Comparison of ENCODE assay signal across 8 cellular contexts in the genomic region with DNA sequence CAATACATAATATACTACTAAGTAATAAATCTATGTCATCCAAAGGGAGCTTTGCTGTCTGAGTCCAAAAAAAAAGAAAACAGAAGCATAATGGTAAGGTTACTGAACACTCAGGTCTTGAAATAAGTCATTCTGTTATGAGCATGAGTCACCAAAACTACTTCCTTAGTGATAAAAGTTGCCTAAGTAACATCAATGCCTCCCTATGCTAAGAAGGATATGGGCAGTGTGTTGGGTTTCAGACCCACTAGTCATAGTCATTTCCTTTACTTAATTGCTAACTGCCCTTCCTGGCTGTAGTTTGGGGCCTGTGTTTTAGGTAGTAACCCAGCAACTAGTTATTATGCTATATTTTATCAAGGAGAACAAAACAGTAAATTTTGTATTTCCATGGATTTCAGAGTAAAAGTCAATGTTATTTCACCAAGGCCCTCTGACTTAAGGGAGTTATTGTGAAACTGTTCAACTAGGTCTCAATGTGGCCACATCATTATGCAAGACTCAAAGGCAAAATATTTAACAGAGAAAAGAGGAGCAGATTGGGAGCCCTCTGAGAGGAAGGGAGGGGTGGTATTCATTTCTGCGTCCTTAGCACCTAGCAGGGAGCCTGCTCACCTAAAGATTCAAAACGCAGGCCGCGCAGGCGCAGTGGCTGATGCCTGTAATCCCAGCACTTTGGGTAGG. TPM values are rescaled to one million over a fixed set of nuclear protein-coding genes. Genes with fewer than 3 reads are reported as not detected.
DNase-seq lines count a peak whose midpoint lies in the region; ATAC-seq, FAIRE-seq and TF ChIP-seq lines count a peak whose summit lies in the region.

No MANE protein-coding gene starts in this region.

- H3K9ac ChIP-seq in smooth muscle cell (ENCODE audit: low read depth): peak overlapping the region; percentile 89

- no peaks in the 10 kb centered on the region for H3K27me3 Mint-ChIP-seq in activated CD4-positive, alpha-beta memory T cell treated with anti-CD3 and anti-CD28 coated beads, Interleukin-2, amount 10 ng/mL, durations not matched to agents 7 days and 5 days

- H3K4me3 Mint-ChIP-seq in activated CD4-positive, alpha-beta memory T cell treated with anti-CD3 and anti-CD28 coated beads, Interleukin-2, amount 10 ng/mL, durations not matched to agents 7 days and 5 days: peak overlapping the region; percentile 36

- 61% methylated on average over 5 of the region's 5 CpGs for WGBS in smooth muscle cell (ENCODE audit: low lambda C conversion rate)

- peaks cover 62% of the 10 kb centered on the region for H3K4me1 Mint-ChIP-seq in activated CD4-positive, alpha-beta memory T cell treated with anti-CD3 and anti-CD28 coated beads, Interleukin-2, amount 10 ng/mL, durations not matched to agents 7 days and 5 days

- H3K27me3 ChIP-seq in smooth muscle cell (ENCODE audit: low read depth): no peaks in the 10 kb centered on the region

- no peaks in the 10 kb centered on the region for H3K9me3 ChIP-seq in smooth muscle cell (replicated peaks; ENCODE audit: low read depth)

- peaks cover 2% of the 10 kb centered on the region for H3K9me3 Mint-ChIP-seq in activated CD4-positive, alpha-beta memory T cell treated with anti-CD3 and anti-CD28 coated beads, Interleukin-2, amount 10 ng/mL, durations not matched to agents 7 days and 5 days

- H4K20me1 ChIP-seq in smooth muscle cell (ENCODE audit: low read depth): no peaks in the 10 kb centered on the region

- FAIRE-seq in G401.6 (lab: Jason Lieb, UNC): peak; percentile 98

- ATAC-seq in GM21423 (IDR thresholded peaks at IDR 0.05; ENCODE audit: unreplicated experiment) (peak; percentile 100), HG03575 (IDR thresholded peaks at IDR 0.05; ENCODE audit: extremely low read depth, insufficient number of reproducible peaks, low FRiP score, unreplicated experiment) (peak; percentile 100)

- peaks cover 52% of the 10 kb centered on the region for H3K36me3 Mint-ChIP-seq in activated CD4-positive, alpha-beta memory T cell treated with anti-CD3 and anti-CD28 coated beads, Interleukin-2, amount 10 ng/mL, durations not matched to agents 7 days and 5 days (ENCODE audit: low read depth)

- no peaks in the 10 kb centered on the region for H3K36me3 ChIP-seq in smooth muscle cell (ENCODE audit: low read depth)

- H3K4me2 ChIP-seq in smooth muscle cell: peak overlapping the region; percentile 75

- DNase-seq in activated CD4-positive, alpha-beta memory T cell treated with anti-CD3 and anti-CD28 coated beads, Interleukin-2, amount 10 ng/mL, durations not matched to agents 7 days and 5 days: peak; percentile 47
- DNase-seq in glomerular visceral epithelial cell (ENCODE audit: extremely low spot score) (peak; percentile 95), smooth muscle cell (lab: John Stamatoyannopoulos, UW; ENCODE audit: unreplicated experiment) (no peak), COLO668 (lab: John Stamatoyannopoulos, UW; ENCODE audit: unreplicated experiment) (no peak), NCI-H82 (lab: John Stamatoyannopoulos, UW) (no peak)

- CTCF ChIA-PET in activated CD4-positive, alpha-beta memory T cell treated with anti-CD3 and anti-CD28 coated beads, Interleukin-2, amount 10 ng/mL, durations not matched to agents 7 days and 5 days (lab: Charles Lee): interaction anchor here (0.5 to 2.2 kb wide), 5 partner anchors 10 to 190 kb away, joined by 3 to 13 read pairs (median 6); partner anchors contain the start of genes TRDMT1 and VIM

- peaks cover 19% of the 10 kb centered on the region for H3K4me1 ChIP-seq in smooth muscle cell (ENCODE audit: low read depth)

- no peak overlapping the region for H2AFZ ChIP-seq in smooth muscle cell (ENCODE audit: low read depth)

- peak overlapping the region; percentile 98 for H3K27ac ChIP-seq in smooth muscle cell (ENCODE audit: low read depth)

- H3K79me2 ChIP-seq in smooth muscle cell (ENCODE audit: low read depth): no peaks in the 10 kb centered on the region

- no peak overlapping the region for H3K4me3 ChIP-seq in smooth muscle cell

- peak overlapping the region; percentile 95 for H3K27ac Mint-ChIP-seq in activated CD4-positive, alpha-beta memory T cell treated with anti-CD3 and anti-CD28 coated beads, Interleukin-2, amount 10 ng/mL, durations not matched to agents 7 days and 5 days

- TF ChIP-seq CTCF in smooth muscle cell (IDR thresholded peaks at IDR 0.05; ENCODE audit: borderline replicate concordance, insufficient read depth, poor library complexity, severe bottlenecking): no peak

- POLR2A ChIA-PET in activated CD4-positive, alpha-beta memory T cell treated with anti-CD3 and anti-CD28 coated beads, Interleukin-2, amount 10 ng/mL, durations not matched to agents 7 days and 5 days (lab: Charles Lee): interaction anchor here (0.6 to 2.9 kb wide), 8 partner anchors 8 to 193 kb away, joined by 3 to 117 read pairs (median 10); partner anchors contain the start of genes TRDMT1 and VIM

- peaks cover 24% of the 10 kb centered on the region for H3F3A ChIP-seq in smooth muscle cell (ENCODE audit: low read depth)

RNA-seq across cellular contexts. Expression of gene VIM, which starts 11.7 kb away (rescaled TPM):
- 1,000 to 10,000 TPM; 2,572 to 2,607 TPM for total RNA-seq in activated CD4-positive, alpha-beta memory T cell treated with anti-CD3 and anti-CD28 coated beads, Interleukin-2, amount 10 ng/mL, durations not matched to agents 7 days and 5 days
- total RNA-seq in smooth muscle cell: 6,093 and 6,435 TPM in 2 replicates
- polyA plus RNA-seq in smooth muscle cell: 2,741 and 3,198 TPM in 2 replicates

RNA-seq across cellular contexts. Expression of gene TRDMT1, which starts 14.9 kb away (rescaled TPM):
- total RNA-seq in activated CD4-positive, alpha-beta memory T cell treated with anti-CD3 and anti-CD28 coated beads, Interleukin-2, amount 10 ng/mL, durations not matched to agents 7 days and 5 days: 10 to 100 TPM; 12.3 to 12.7 TPM
- total RNA-seq in smooth muscle cell: 7.3 and 13.8 TPM in 2 replicates
- polyA plus RNA-seq in smooth muscle cell: 2.5 and 3.7 TPM in 2 replicates

Comparison
In these comparisons a context has a peak if more than half of its experiments do, and no peak if none do; other contexts are left out.
1. DNase-seq: peak in activated CD4-positive, alpha-beta memory T cell treated with anti-CD3 and anti-CD28 coated beads, Interleukin-2, amount 10 ng/mL, durations not matched to agents 7 days and 5 days (single experiment) and glomerular visceral epithelial cell (single experiment); none in smooth muscle cell (single experiment), COLO668 (single experiment) and NCI-H82 (single experiment).